Comparison of ENCODE assay signal across 18 cellular contexts in genomic region chr2:171139860-171140259, GRCh38.
"Had no signal": no experiment of that assay in that cellular context is flagged by ENCODE, and none has a peak within 500 bp of the region (broad histone marks: within the 10 kb centered on the region; RNA-seq: fewer than 3 reads in every experiment).

No MANE protein-coding gene starts in this region.

- DNase-seq: activated CD4-positive, alpha-beta T cell treated with anti-CD3 and anti-CD28 coated beads, Interleukin-2, amount 10 ng/mL, durations not matched to agents 24 days and 14 days; activated CD8-positive, alpha-beta memory T cell treated with anti-CD3 and anti-CD28 coated beads for 24 hours; amniotic stem cell; dorsolateral prefrontal cortex; esophagus squamous epithelium; foreskin fibroblast; glutamatergic neuron; mesenchymal stem cell; pancreas; retina; stimulated activated CD4-positive, alpha-beta T cell treated with anti-CD3 and anti-CD28 coated beads, Interleukin-15, amount 100 ng/mL, for 24 hours; stimulated activated CD4-positive, alpha-beta T cell treated with anti-CD3 and anti-CD28 coated beads, Interleukin-4, amount 100 ng/mL, for 24 hours; stomach; WERI-Rb-1 had no signal

- H3K27ac Mint-ChIP-seq: activated CD4-positive, alpha-beta T cell treated with anti-CD3 and anti-CD28 coated beads, Interleukin-2, amount 10 ng/mL, durations not matched to agents 24 days and 14 days; activated naive CD4-positive, alpha-beta T cell treated with anti-CD3 and anti-CD28 coated beads, Interleukin-2, amount 50 U/mL, for 72 hours; brain had no signal

- ATAC-seq: activated naive CD4-positive, alpha-beta T cell treated with anti-CD3 and anti-CD28 coated beads, Interleukin-2, amount 50 U/mL, for 72 hours; left lobe of liver; pancreas had no signal

- H3K4me3 Mint-ChIP-seq: activated CD4-positive, alpha-beta T cell treated with anti-CD3 and anti-CD28 coated beads, Interleukin-2, amount 10 ng/mL, durations not matched to agents 24 days and 14 days had no signal

- H3K27me3 ChIP-seq: dorsolateral prefrontal cortex, esophagus squamous epithelium, pancreas, stomach had no signal

- H3K9me3 ChIP-seq: esophagus squamous epithelium, pancreas, stomach, thoracic aorta had no signal

- H3K4me3 ChIP-seq: dorsolateral prefrontal cortex, esophagus squamous epithelium, pancreas, stomach, thoracic aorta had no signal

- FAIRE-seq: pancreas had no signal

- H3K36me3 ChIP-seq: esophagus squamous epithelium, pancreas, stomach, thoracic aorta, WERI-Rb-1 had no signal

- H3K27me3 Mint-ChIP-seq: activated CD4-positive, alpha-beta T cell treated with anti-CD3 and anti-CD28 coated beads, Interleukin-2, amount 10 ng/mL, durations not matched to agents 24 days and 14 days; brain had no signal

- H3K27ac ChIP-seq: dorsolateral prefrontal cortex, esophagus squamous epithelium, pancreas, thoracic aorta, WERI-Rb-1 had no signal

- H3K9me3 Mint-ChIP-seq: activated CD4-positive, alpha-beta T cell treated with anti-CD3 and anti-CD28 coated beads, Interleukin-2, amount 10 ng/mL, durations not matched to agents 24 days and 14 days; activated naive CD4-positive, alpha-beta T cell treated with anti-CD3 and anti-CD28 coated beads, Interleukin-2, amount 50 U/mL, for 72 hours had no signal
